Comparison of ENCODE assay signal across 1 cellular context in genomic region chr20:18566892-18567738, GRCh38.
TF ChIP-seq lines count a peak whose summit lies in the region.

A gene with protein sequence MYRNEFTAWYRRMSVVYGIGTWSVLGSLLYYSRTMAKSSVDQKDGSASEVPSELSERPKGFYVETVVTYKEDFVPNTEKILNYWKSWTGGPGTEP (plus strand): TSS chr20:18567432. CDS start chr20:18567479, 47 bp downstream.

TF ChIP-seq in HepG2, 621 proteins besides CTCF, POLR2A, EP300 and RAD21 (continued from another document and continues in another):
- TF ChIP-seq ESRRA (CRISPR knock-in tag; IDR thresholded peaks at IDR 0.05; ENCODE audit: low read depth), result no peak
- peak; percentile 73 for TF ChIP-seq AGO1 (IDR thresholded peaks at IDR 0.05; ENCODE audit: low read depth, low read length, poor library complexity, severe bottlenecking)
- peak; percentile 83; the same call in 1 of the 2 replicates for TF ChIP-seq ZNF569 (CRISPR knock-in tag; IDR thresholded peaks at IDR 0.05; ENCODE audit: borderline replicate concordance)
- peak; percentile 91 for TF ChIP-seq ZNF709 (CRISPR knock-in tag; IDR thresholded peaks at IDR 0.05)
- TF ChIP-seq, protein P1, sequence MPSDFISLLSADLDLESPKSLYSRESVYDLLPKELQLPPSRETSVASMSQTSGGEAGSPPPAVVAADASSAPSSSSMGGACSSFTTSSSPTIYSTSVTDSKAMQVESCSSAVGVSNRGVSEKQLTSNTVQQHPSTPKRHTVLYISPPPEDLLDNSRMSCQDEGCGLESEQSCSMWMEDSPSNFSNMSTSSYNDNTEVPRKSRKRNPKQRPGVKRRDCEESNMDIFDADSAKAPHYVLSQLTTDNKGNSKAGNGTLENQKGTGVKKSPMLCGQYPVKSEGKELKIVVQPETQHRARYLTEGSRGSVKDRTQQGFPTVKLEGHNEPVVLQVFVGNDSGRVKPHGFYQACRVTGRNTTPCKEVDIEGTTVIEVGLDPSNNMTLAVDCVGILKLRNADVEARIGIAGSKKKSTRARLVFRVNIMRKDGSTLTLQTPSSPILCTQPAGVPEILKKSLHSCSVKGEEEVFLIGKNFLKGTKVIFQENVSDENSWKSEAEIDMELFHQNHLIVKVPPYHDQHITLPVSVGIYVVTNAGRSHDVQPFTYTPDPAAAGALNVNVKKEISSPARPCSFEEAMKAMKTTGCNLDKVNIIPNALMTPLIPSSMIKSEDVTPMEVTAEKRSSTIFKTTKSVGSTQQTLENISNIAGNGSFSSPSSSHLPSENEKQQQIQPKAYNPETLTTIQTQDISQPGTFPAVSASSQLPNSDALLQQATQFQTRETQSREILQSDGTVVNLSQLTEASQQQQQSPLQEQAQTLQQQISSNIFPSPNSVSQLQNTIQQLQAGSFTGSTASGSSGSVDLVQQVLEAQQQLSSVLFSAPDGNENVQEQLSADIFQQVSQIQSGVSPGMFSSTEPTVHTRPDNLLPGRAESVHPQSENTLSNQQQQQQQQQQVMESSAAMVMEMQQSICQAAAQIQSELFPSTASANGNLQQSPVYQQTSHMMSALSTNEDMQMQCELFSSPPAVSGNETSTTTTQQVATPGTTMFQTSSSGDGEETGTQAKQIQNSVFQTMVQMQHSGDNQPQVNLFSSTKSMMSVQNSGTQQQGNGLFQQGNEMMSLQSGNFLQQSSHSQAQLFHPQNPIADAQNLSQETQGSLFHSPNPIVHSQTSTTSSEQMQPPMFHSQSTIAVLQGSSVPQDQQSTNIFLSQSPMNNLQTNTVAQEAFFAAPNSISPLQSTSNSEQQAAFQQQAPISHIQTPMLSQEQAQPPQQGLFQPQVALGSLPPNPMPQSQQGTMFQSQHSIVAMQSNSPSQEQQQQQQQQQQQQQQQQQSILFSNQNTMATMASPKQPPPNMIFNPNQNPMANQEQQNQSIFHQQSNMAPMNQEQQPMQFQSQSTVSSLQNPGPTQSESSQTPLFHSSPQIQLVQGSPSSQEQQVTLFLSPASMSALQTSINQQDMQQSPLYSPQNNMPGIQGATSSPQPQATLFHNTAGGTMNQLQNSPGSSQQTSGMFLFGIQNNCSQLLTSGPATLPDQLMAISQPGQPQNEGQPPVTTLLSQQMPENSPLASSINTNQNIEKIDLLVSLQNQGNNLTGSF (CRISPR knock-in tag; IDR thresholded peaks at IDR 0.05), result peak; percentile 79; the same call in 1 of the 2 replicates
- no peak for TF ChIP-seq ZNF234 (CRISPR knock-in tag; conservative IDR thresholded peaks at IDR 0.05)
- TF ChIP-seq THYN1 (CRISPR knock-in tag; IDR thresholded peaks at IDR 0.05; ENCODE audit: borderline replicate concordance, low read depth), result no peak
- peak; percentile 52; the same call in 1 of the 2 replicates for TF ChIP-seq ZBTB33 (CRISPR knock-in tag; IDR thresholded peaks at IDR 0.05)
- TF ChIP-seq ZNF136 (CRISPR knock-in tag; IDR thresholded peaks at IDR 0.05; ENCODE audit: low read depth), result no peak; the same call in none of the 2 replicates
- TF ChIP-seq ZBTB34 (CRISPR knock-in tag; IDR thresholded peaks at IDR 0.05), result no peak; the same call in 1 of the 2 replicates
- peak; percentile 80 for TF ChIP-seq TBX3 (IDR thresholded peaks at IDR 0.05; ENCODE audit: borderline replicate concordance)
- no peak for TF ChIP-seq NBN (conservative IDR thresholded peaks at IDR 0.05)
- peak; percentile 82; the same call in 1 of the 2 replicates for TF ChIP-seq ZNF451 (CRISPR knock-in tag; IDR thresholded peaks at IDR 0.05)
- TF ChIP-seq, protein P2, sequence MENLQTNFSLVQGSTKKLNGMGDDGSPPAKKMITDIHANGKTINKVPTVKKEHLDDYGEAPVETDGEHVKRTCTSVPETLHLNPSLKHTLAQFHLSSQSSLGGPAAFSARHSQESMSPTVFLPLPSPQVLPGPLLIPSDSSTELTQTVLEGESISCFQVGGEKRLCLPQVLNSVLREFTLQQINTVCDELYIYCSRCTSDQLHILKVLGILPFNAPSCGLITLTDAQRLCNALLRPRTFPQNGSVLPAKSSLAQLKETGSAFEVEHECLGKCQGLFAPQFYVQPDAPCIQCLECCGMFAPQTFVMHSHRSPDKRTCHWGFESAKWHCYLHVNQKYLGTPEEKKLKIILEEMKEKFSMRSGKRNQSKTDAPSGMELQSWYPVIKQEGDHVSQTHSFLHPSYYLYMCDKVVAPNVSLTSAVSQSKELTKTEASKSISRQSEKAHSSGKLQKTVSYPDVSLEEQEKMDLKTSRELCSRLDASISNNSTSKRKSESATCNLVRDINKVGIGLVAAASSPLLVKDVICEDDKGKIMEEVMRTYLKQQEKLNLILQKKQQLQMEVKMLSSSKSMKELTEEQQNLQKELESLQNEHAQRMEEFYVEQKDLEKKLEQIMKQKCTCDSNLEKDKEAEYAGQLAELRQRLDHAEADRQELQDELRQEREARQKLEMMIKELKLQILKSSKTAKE (CRISPR knock-in tag; IDR thresholded peaks at IDR 0.05; ENCODE audit: borderline replicate concordance), result peak; percentile 27; the same call in 1 of the 2 replicates
- TF ChIP-seq ZNF543 (CRISPR knock-in tag; IDR thresholded peaks at IDR 0.05), result peak; percentile 76; the same call in 1 of the 2 replicates
- TF ChIP-seq CEBPG (CRISPR knock-in tag; IDR thresholded peaks at IDR 0.05), result no peak; the same call in 1 of the 2 replicates
- peak; percentile 100 for TF ChIP-seq ZZZ3 (CRISPR knock-in tag; IDR thresholded peaks at IDR 0.05; ENCODE audit: borderline replicate concordance)
- no peak for TF ChIP-seq ZNF549 (CRISPR knock-in tag; IDR thresholded peaks at IDR 0.05)
- TF ChIP-seq FOSL1 (CRISPR knock-in tag; IDR thresholded peaks at IDR 0.05; ENCODE audit: borderline replicate concordance), result no peak
- TF ChIP-seq SNAPC2 (CRISPR knock-in tag; IDR thresholded peaks at IDR 0.05), result peak; percentile 81; the same call in 1 of the 2 replicates
- TF ChIP-seq, protein P3, sequence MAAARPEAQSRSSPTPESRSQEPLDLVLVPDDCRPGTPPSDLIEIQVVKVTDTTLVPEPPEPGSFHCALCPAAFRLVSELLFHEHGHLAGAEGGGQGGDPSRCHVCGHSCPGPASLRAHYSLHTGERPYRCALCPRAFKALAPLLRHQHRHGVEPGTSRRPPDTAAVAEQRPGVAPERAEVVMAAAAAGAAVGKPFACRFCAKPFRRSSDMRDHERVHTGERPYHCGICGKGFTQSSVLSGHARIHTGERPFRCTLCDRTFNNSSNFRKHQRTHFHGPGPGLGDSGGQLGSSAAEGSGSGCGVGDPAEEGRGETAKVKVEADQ (CRISPR knock-in tag; IDR thresholded peaks at IDR 0.05; ENCODE audit: borderline replicate concordance), result peak; percentile 94
- TF ChIP-seq GABPB1 (CRISPR knock-in tag; IDR thresholded peaks at IDR 0.05), result peak; percentile 100
- TF ChIP-seq ZNF354B (CRISPR knock-in tag; IDR thresholded peaks at IDR 0.05), result no peak
- TF ChIP-seq BRD4 (CRISPR knock-in tag; IDR thresholded peaks at IDR 0.05), result peak; percentile 98
- 0 out of 2 replicates have a peak, but pooled peaks have one; percentile 67 for TF ChIP-seq ZNF660 (CRISPR knock-in tag; IDR thresholded peaks at IDR 0.05; ENCODE audit: borderline replicate concordance, low read depth)
- TF ChIP-seq ZSCAN31 (CRISPR knock-in tag; IDR thresholded peaks at IDR 0.05; ENCODE audit: low read depth), result peak; percentile 64
- TF ChIP-seq KMT2A (CRISPR knock-in tag; IDR thresholded peaks at IDR 0.05), result peak; percentile 99
- TF ChIP-seq SMARCC2 (IDR thresholded peaks at IDR 0.05), result no peak
- TF ChIP-seq LRRFIP1 (CRISPR knock-in tag; conservative IDR thresholded peaks at IDR 0.05), result no peak
- TF ChIP-seq ETV6 (CRISPR knock-in tag; conservative IDR thresholded peaks at IDR 0.05), result peak; percentile 88
- peak; percentile 95 for TF ChIP-seq ETV5 (CRISPR knock-in tag; IDR thresholded peaks at IDR 0.05; ENCODE audit: borderline replicate concordance)
- TF ChIP-seq NFKB2 (CRISPR knock-in tag; IDR thresholded peaks at IDR 0.05; ENCODE audit: borderline replicate concordance), result peak; percentile 98; the same call in 1 of the 2 replicates
- no peak for TF ChIP-seq ZSCAN30 (CRISPR knock-in tag; IDR thresholded peaks at IDR 0.05)
- peak; percentile 90 for TF ChIP-seq ZNF414 (CRISPR knock-in tag; IDR thresholded peaks at IDR 0.05)
- peak; percentile 100 for TF ChIP-seq PHF20 (CRISPR knock-in tag; IDR thresholded peaks at IDR 0.05)
- TF ChIP-seq ZFP82 (CRISPR knock-in tag; IDR thresholded peaks at IDR 0.05; ENCODE audit: borderline replicate concordance), result no peak
- TF ChIP-seq GABPA (IDR thresholded peaks at IDR 0.05; ENCODE audit: low read depth, low read length), result peak; percentile 97
- peak; percentile 99 for TF ChIP-seq GABPA (CRISPR knock-in tag; IDR thresholded peaks at IDR 0.05; ENCODE audit: low read depth)
- 0 out of 2 replicates have a peak, but pooled peaks have one; percentile 71 for TF ChIP-seq U2AF2 (IDR thresholded peaks at IDR 0.05; ENCODE audit: low read depth, low read length)
- TF ChIP-seq CHD4 (IDR thresholded peaks at IDR 0.05; ENCODE audit: borderline replicate concordance, low read length), result no peak
- peak; percentile 63; the same call in 1 of the 2 replicates for TF ChIP-seq SOX5 (CRISPR knock-in tag; IDR thresholded peaks at IDR 0.05; ENCODE audit: borderline replicate concordance)
- no peak for TF ChIP-seq LCORL (IDR thresholded peaks at IDR 0.05)
- TF ChIP-seq LCORL (CRISPR knock-in tag; IDR thresholded peaks at IDR 0.05), result peak; percentile 90
- peak; percentile 88 for TF ChIP-seq NAIF1 (CRISPR knock-in tag; IDR thresholded peaks at IDR 0.05; ENCODE audit: borderline replicate concordance)
- 0 out of 2 replicates have a peak, but pooled peaks have one; percentile 32 for TF ChIP-seq MAZ (IDR thresholded peaks at IDR 0.05; ENCODE audit: borderline replicate concordance, low read depth, low read length)
- TF ChIP-seq MAZ (CRISPR knock-in tag; IDR thresholded peaks at IDR 0.05; ENCODE audit: low read depth), result peak; percentile 40; the same call in 1 of the 2 replicates
- peak; percentile 64; the same call in 1 of the 2 replicates for TF ChIP-seq CERS6 (CRISPR knock-in tag; IDR thresholded peaks at IDR 0.05)
- TF ChIP-seq SMAD3 (CRISPR knock-in tag; IDR thresholded peaks at IDR 0.05), result peak; percentile 74
- 0 out of 2 replicates have a peak, but pooled peaks have one; percentile 70 for TF ChIP-seq ZIK1 (CRISPR knock-in tag; IDR thresholded peaks at IDR 0.05; ENCODE audit: borderline replicate concordance, low read depth)
- TF ChIP-seq, protein P4, sequence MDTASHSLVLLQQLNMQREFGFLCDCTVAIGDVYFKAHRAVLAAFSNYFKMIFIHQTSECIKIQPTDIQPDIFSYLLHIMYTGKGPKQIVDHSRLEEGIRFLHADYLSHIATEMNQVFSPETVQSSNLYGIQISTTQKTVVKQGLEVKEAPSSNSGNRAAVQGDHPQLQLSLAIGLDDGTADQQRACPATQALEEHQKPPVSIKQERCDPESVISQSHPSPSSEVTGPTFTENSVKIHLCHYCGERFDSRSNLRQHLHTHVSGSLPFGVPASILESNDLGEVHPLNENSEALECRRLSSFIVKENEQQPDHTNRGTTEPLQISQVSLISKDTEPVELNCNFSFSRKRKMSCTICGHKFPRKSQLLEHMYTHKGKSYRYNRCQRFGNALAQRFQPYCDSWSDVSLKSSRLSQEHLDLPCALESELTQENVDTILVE (CRISPR knock-in tag; IDR thresholded peaks at IDR 0.05), result peak; percentile 85
